16 cellular contexts compared by ENCODE assay signal in genomic region chr20:13102689-13103088, GRCh38.
"Had no signal": no experiment of that assay in that cellular context is flagged by ENCODE, and none has a peak within 500 bp of the region (broad histone marks: within the 10 kb centered on the region; RNA-seq: fewer than 3 reads in every experiment).

No MANE protein-coding gene starts in this region.

- H3K27me3 ChIP-seq: neural progenitor cell, ovary, stomach had no signal

- H3K36me3 ChIP-seq: neural progenitor cell, ovary, spleen, stomach had no signal

- DNase-seq: activated CD4-positive, CD25-positive, alpha-beta regulatory T cell treated with anti-CD3 and anti-CD28 coated beads, Interleukin-2, amount 50 U/mL, for 72 hours; activated naive CD8-positive, alpha-beta T cell treated with anti-CD3 and anti-CD28 coated beads, Interleukin-2, amount 10 ng/mL, durations not matched to agents 7 days and 5 days; effector CD8-positive, alpha-beta T cell; foreskin melanocyte; immature natural killer cell; left cardiac atrium; ovary; spleen; stomach; T1000 had no signal

- H3K4me3 Mint-ChIP-seq: activated naive CD8-positive, alpha-beta T cell treated with anti-CD3 and anti-CD28 coated beads, Interleukin-2, amount 10 ng/mL, durations not matched to agents 7 days and 5 days; activated T-helper 1 cell treated with anti-CD3 and anti-CD28 coated beads, Interleukin-12 subunit alpha, Interleukin-12 subunit beta, Interleukin-2, Interleukin-4 antibody, amounts not matched to agents 30 ng/mL and 10 ng/mL and 1 ng/mL, durations not matched to agents 14 hours and 24 hours and 36 hours; brain; immature natural killer cell; mesothelial cell of epicardium; neural progenitor cell had no signal

- H3K9me3 ChIP-seq: ovary, spleen, stomach had no signal

- H3K9me3 Mint-ChIP-seq: activated naive CD8-positive, alpha-beta T cell treated with anti-CD3 and anti-CD28 coated beads, Interleukin-2, amount 10 ng/mL, durations not matched to agents 7 days and 5 days; activated T-helper 1 cell treated with anti-CD3 and anti-CD28 coated beads, Interleukin-12 subunit alpha, Interleukin-12 subunit beta, Interleukin-2, Interleukin-4 antibody, amounts not matched to agents 30 ng/mL and 10 ng/mL and 1 ng/mL, durations not matched to agents 14 hours and 24 hours and 36 hours; brain; immature natural killer cell; mesothelial cell of epicardium; neural progenitor cell had no signal

- H3K36me3 Mint-ChIP-seq: activated naive CD8-positive, alpha-beta T cell treated with anti-CD3 and anti-CD28 coated beads, Interleukin-2, amount 10 ng/mL, durations not matched to agents 7 days and 5 days; brain; neural progenitor cell had no signal

- H3K4me3 ChIP-seq: lung, neural progenitor cell, ovary, spleen, stomach had no signal

- H3K27ac Mint-ChIP-seq: activated naive CD8-positive, alpha-beta T cell treated with anti-CD3 and anti-CD28 coated beads, Interleukin-2, amount 10 ng/mL, durations not matched to agents 7 days and 5 days; activated T-helper 1 cell treated with anti-CD3 and anti-CD28 coated beads, Interleukin-12 subunit alpha, Interleukin-12 subunit beta, Interleukin-2, Interleukin-4 antibody, amounts not matched to agents 30 ng/mL and 10 ng/mL and 1 ng/mL, durations not matched to agents 14 hours and 24 hours and 36 hours; mesothelial cell of epicardium; neural progenitor cell had no signal

- H3K4me1 Mint-ChIP-seq: activated naive CD8-positive, alpha-beta T cell treated with anti-CD3 and anti-CD28 coated beads, Interleukin-2, amount 10 ng/mL, durations not matched to agents 7 days and 5 days; immature natural killer cell had no signal

- H3K27ac ChIP-seq: neural progenitor cell, ovary, spleen, stomach had no signal

- ATAC-seq: sciatic nerve had no signal

- H2AFZ ChIP-seq: neural progenitor cell had no signal

- H3K4me2 ChIP-seq: neural progenitor cell had no signal
